23 cellular contexts compared by ENCODE assay signal in the genomic region with DNA sequence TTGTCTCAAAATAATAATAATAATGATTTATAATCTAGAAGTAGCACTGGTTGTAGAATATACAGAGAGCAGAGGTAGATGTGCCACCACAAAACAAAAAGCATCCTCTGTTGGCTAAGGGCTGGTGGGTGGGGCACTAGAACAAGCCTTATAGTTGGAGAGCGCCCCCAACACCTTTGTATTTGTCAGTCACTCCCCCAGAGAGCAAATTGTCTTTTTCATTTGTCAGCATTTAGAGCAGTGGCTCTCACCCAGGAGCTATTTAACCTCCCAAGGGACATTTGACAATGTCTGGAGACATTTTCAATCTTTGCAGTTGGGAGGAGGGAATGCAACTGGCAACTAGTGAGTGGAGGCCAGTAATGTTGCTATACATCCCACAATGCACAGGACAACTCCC. TPM values are rescaled to one million over a fixed set of nuclear protein-coding genes. Genes with fewer than 3 reads are reported as not detected.
DNase-seq lines count a peak whose midpoint lies in the region; ATAC-seq and TF ChIP-seq lines count a peak whose summit lies in the region.
"Had no signal": no experiment of that assay in that cellular context is flagged by ENCODE, and none has a peak within 500 bp of the region (broad histone marks: within the 10 kb centered on the region; RNA-seq: fewer than 3 reads in every experiment).

No MANE protein-coding gene starts in this region.

- H3K4me2 ChIP-seq in MM.1S (ENCODE audit: low read depth, low read length) = peak overlapping the region; percentile 72; the same call in 1 of the 2 replicates
- H3K4me2 ChIP-seq: PC-9 had no signal

- H3K4me3 Mint-ChIP-seq in activated naive CD8-positive, alpha-beta T cell = no peak overlapping the region
- no peak overlapping the region for H3K4me3 Mint-ChIP-seq in activated naive CD8-positive, alpha-beta T cell treated with anti-CD3 and anti-CD28 coated beads, Interleukin-2, amount 50 U/mL, for 24 hours
- peak overlapping the region; percentile 70 for H3K4me3 Mint-ChIP-seq in activated T-helper 17 cell treated with anti-CD3 and anti-CD28 coated beads, Interleukin-2, amount 50 U/mL, for 72 hours
- H3K4me3 Mint-ChIP-seq: HFFc6 had no signal

- H3K4me1 ChIP-seq in MM.1S (ENCODE audit: low read length) = peaks cover 52% of the 10 kb centered on the region

- TF ChIP-seq CTCF in MM.1S (IDR thresholded peaks at IDR 0.05; ENCODE audit: low read length) = no peak

- H3K4me1 Mint-ChIP-seq in activated naive CD8-positive, alpha-beta T cell (ENCODE audit: low read depth) = peaks cover 80% of the 10 kb centered on the region
- peaks cover 85% of the 10 kb centered on the region for H3K4me1 Mint-ChIP-seq in activated naive CD8-positive, alpha-beta T cell treated with anti-CD3 and anti-CD28 coated beads, Interleukin-2, amount 50 U/mL, for 24 hours
- peaks cover 61% of the 10 kb centered on the region for H3K4me1 Mint-ChIP-seq in activated T-helper 17 cell treated with anti-CD3 and anti-CD28 coated beads, Interleukin-2, amount 50 U/mL, for 72 hours

- no peaks in the 10 kb centered on the region for H3K27me3 Mint-ChIP-seq in activated naive CD8-positive, alpha-beta T cell
- no peaks in the 10 kb centered on the region for H3K27me3 Mint-ChIP-seq in activated naive CD8-positive, alpha-beta T cell treated with anti-CD3 and anti-CD28 coated beads, Interleukin-2, amount 50 U/mL, for 24 hours
- H3K27me3 Mint-ChIP-seq in activated T-helper 17 cell treated with anti-CD3 and anti-CD28 coated beads, Interleukin-2, amount 50 U/mL, for 72 hours = no peaks in the 10 kb centered on the region

- peaks cover 53% of the 10 kb centered on the region for H3F3A ChIP-seq in MM.1S (ENCODE audit: insufficient read depth, low read length)

- H3K9me3 ChIP-seq in MM.1S (replicated peaks; ENCODE audit: insufficient read depth, low read length) = no peaks in the 10 kb centered on the region
- H3K9me3 ChIP-seq: Caco-2, SJSA1 had no signal

- H4K20me1 ChIP-seq in MM.1S (ENCODE audit: insufficient read depth, low read length) = no peaks in the 10 kb centered on the region

- no peak overlapping the region for H3K9ac ChIP-seq in MM.1S (ENCODE audit: low read length)

- H3K27me3 ChIP-seq in MM.1S (replicated peaks; ENCODE audit: insufficient read depth, low read length) = no peaks in the 10 kb centered on the region
- H3K27me3 ChIP-seq: SJSA1 had no signal

- DNase-seq in activated naive CD8-positive, alpha-beta T cell treated with anti-CD3 and anti-CD28 coated beads, Interleukin-2, amount 50 U/mL, for 24 hours = no peak
- no peak for DNase-seq in MM.1S
- no peak for DNase-seq in UCSD-AML1 (lab: John Stamatoyannopoulos, UW; ENCODE audit: unreplicated experiment)
- no peak for DNase-seq in NCI-H2081 treated with DMSO at 0.1 percent for 48 hours (lab: John Stamatoyannopoulos, UW)
- DNase-seq: Caco-2; EL; HFFc6; KG1; NCI-H1092 treated with DMSO at 0.1 percent for 48 hours; NCI-H187; NCI-H2171; NCI-H446; NCI-H69; NK-92 treated with Interleukin-12 subunit alpha and Interleukin-12 subunit beta, amount 100 ng/mL, for 24 hours; PC-9 had no signal

- no peaks in the 10 kb centered on the region for H3K36me3 Mint-ChIP-seq in activated naive CD8-positive, alpha-beta T cell
- no peaks in the 10 kb centered on the region for H3K36me3 Mint-ChIP-seq in activated naive CD8-positive, alpha-beta T cell treated with anti-CD3 and anti-CD28 coated beads, Interleukin-2, amount 50 U/mL, for 24 hours (ENCODE audit: low read depth)
- H3K36me3 Mint-ChIP-seq in activated T-helper 17 cell treated with anti-CD3 and anti-CD28 coated beads, Interleukin-2, amount 50 U/mL, for 72 hours (ENCODE audit: low read depth) = peaks cover 59% of the 10 kb centered on the region

- H3K27ac ChIP-seq in MM.1S (ENCODE audit: low read length) = no peak overlapping the region
- H3K27ac ChIP-seq: C4-2B, PC-9, SJSA1 had no signal

- no peaks in the 10 kb centered on the region for H3K9me3 Mint-ChIP-seq in activated naive CD8-positive, alpha-beta T cell (ENCODE audit: low read depth)
- H3K9me3 Mint-ChIP-seq in activated naive CD8-positive, alpha-beta T cell treated with anti-CD3 and anti-CD28 coated beads, Interleukin-2, amount 50 U/mL, for 24 hours = no peaks in the 10 kb centered on the region
- no peaks in the 10 kb centered on the region for H3K9me3 Mint-ChIP-seq in activated T-helper 17 cell treated with anti-CD3 and anti-CD28 coated beads, Interleukin-2, amount 50 U/mL, for 72 hours
- H3K9me3 Mint-ChIP-seq: HFFc6 had no signal

- ATAC-seq in activated naive CD8-positive, alpha-beta T cell treated with anti-CD3 and anti-CD28 coated beads, Interleukin-2, amount 50 U/mL, for 24 hours = no peak
- ATAC-seq in activated T-helper 17 cell treated with anti-CD3 and anti-CD28 coated beads, Interleukin-2, amount 50 U/mL, for 72 hours (replicated peaks) = no peak
- no peak for ATAC-seq in HG03196 (IDR thresholded peaks at IDR 0.05; ENCODE audit: unreplicated experiment)

- no peaks in the 10 kb centered on the region for H3K9me2 ChIP-seq in MM.1S (replicated peaks; ENCODE audit: insufficient read depth, low read length)

- H2AFZ ChIP-seq in MM.1S (ENCODE audit: low read length) = no peak overlapping the region
- H2AFZ ChIP-seq: PC-9 had no signal

- no peaks in the 10 kb centered on the region for H3K36me3 ChIP-seq in MM.1S (replicated peaks; ENCODE audit: insufficient read depth, low read length)
- H3K36me3 ChIP-seq: SJSA1 had no signal

- H3K27ac Mint-ChIP-seq in activated naive CD8-positive, alpha-beta T cell = peak overlapping the region; percentile 22
- H3K27ac Mint-ChIP-seq in activated naive CD8-positive, alpha-beta T cell treated with anti-CD3 and anti-CD28 coated beads, Interleukin-2, amount 50 U/mL, for 24 hours = no peak overlapping the region
- peak overlapping the region; percentile 88 for H3K27ac Mint-ChIP-seq in activated T-helper 17 cell treated with anti-CD3 and anti-CD28 coated beads, Interleukin-2, amount 50 U/mL, for 72 hours
- H3K27ac Mint-ChIP-seq: HFFc6 had no signal

- no peak overlapping the region for H3K4me3 ChIP-seq in MM.1S (ENCODE audit: low read length)
- H3K4me3 ChIP-seq: PC-9, SJSA1 had no signal

- peaks cover 92% of the 10 kb centered on the region for H3K79me2 ChIP-seq in MM.1S (ENCODE audit: low read length)

RNA-seq across cellular contexts. Expression of a gene that starts 6.3 kb away (rescaled TPM):
- total RNA-seq in activated T-helper 17 cell treated with anti-CD3 and anti-CD28 coated beads, Interleukin-2, amount 50 U/mL, for 72 hours = 100 to 1,000 TPM; 109 to 143 TPM

RNA-seq across cellular contexts. Expression of a gene that starts 34.5 kb away (rescaled TPM):
- total RNA-seq in activated T-helper 17 cell treated with anti-CD3 and anti-CD28 coated beads, Interleukin-2, amount 50 U/mL, for 72 hours = not detected
- total RNA-seq: A673, Caco-2, H1, HFFc6, MCF 10A, PC-9, SJSA1 had no signal
